ENCODE assay signal across 17 cellular contexts in the genomic region with DNA sequence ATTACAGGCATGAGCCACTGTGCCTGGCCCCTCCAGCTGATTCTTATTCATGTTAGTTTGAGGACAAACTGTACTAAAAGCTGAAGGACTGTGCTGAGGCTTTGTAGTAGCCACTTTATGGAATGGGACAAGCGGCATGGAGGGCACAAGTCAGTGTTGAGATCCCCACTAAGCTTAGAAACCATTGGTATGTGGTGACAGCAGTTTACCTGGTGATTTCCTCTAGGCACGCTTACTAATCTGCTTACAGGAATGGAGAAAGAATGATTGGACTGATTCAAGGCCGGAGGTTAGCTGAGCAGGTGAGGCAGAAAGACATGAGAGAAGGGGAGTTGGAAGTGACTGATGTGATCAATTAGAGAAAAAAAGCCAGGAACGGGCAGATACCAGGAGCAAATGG. TPM values are rescaled to one million over a fixed set of nuclear protein-coding genes. Genes with fewer than 3 reads are reported as not detected.
DNase-seq lines count a peak whose midpoint lies in the region; ATAC-seq, FAIRE-seq and TF ChIP-seq lines count a peak whose summit lies in the region.
"Had no signal": no experiment of that assay in that cellular context is flagged by ENCODE, and none has a peak within 500 bp of the region (broad histone marks: within the 10 kb centered on the region; RNA-seq: fewer than 3 reads in every experiment).

No MANE protein-coding gene starts in this region.

- H3K79me2 ChIP-seq in astrocyte (ENCODE audit: insufficient read depth, low read length) = peaks cover 71% of the 10 kb centered on the region

- FAIRE-seq in astrocyte (lab: Jason Lieb, UNC) = no peak
- FAIRE-seq: G401.6, HepG2 had no signal

- H3K9me3 Mint-ChIP-seq in activated naive CD8-positive, alpha-beta T cell (ENCODE audit: low read depth) = no peaks in the 10 kb centered on the region
- H3K9me3 Mint-ChIP-seq in activated naive CD8-positive, alpha-beta T cell treated with anti-CD3 and anti-CD28 coated beads, Interleukin-2, amount 50 U/mL, for 24 hours = no peaks in the 10 kb centered on the region
- peaks cover 1% of the 10 kb centered on the region for H3K9me3 Mint-ChIP-seq in astrocyte (ENCODE audit: unreplicated experiment)
- no peaks in the 10 kb centered on the region for H3K9me3 Mint-ChIP-seq in stimulated activated memory B cell treated with anti-CD40 and anti-IgM and Interleukin-4, amounts not matched to agents 10 μg/mL and 1 μg/mL and 100 μg/mL, for 72 hours
- H3K9me3 Mint-ChIP-seq in activated T-helper 2 cell treated with anti-CD3 and anti-CD28 coated beads, Interferon-gamma antibody, Interleukin-2, Interleukin-4, amounts not matched to agents 10 μg/mL and 5 μg/mL and 100 μg/mL, durations not matched to agents 14 hours and 24 hours and 36 hours = no peaks in the 10 kb centered on the region

- H3K4me1 ChIP-seq in astrocyte (ENCODE audit: insufficient read depth, low read length) = peaks cover 3% of the 10 kb centered on the region
- H3K4me1 ChIP-seq: SJCRH30 had no signal

- H3K4me3 Mint-ChIP-seq in activated naive CD8-positive, alpha-beta T cell = peak overlapping the region; percentile 1
- no peak overlapping the region for H3K4me3 Mint-ChIP-seq in activated naive CD8-positive, alpha-beta T cell treated with anti-CD3 and anti-CD28 coated beads, Interleukin-2, amount 50 U/mL, for 24 hours
- H3K4me3 Mint-ChIP-seq in astrocyte (ENCODE audit: unreplicated experiment) = peak overlapping the region; percentile 42
- no peak overlapping the region for H3K4me3 Mint-ChIP-seq in stimulated activated memory B cell treated with anti-CD40 and anti-IgM and Interleukin-4, amounts not matched to agents 10 μg/mL and 1 μg/mL and 100 μg/mL, for 72 hours
- H3K4me3 Mint-ChIP-seq in activated T-helper 2 cell treated with anti-CD3 and anti-CD28 coated beads, Interferon-gamma antibody, Interleukin-2, Interleukin-4, amounts not matched to agents 10 μg/mL and 5 μg/mL and 100 μg/mL, durations not matched to agents 14 hours and 24 hours and 36 hours (ENCODE audit: low read depth) = no peak overlapping the region

- H3K36me3 Mint-ChIP-seq in activated naive CD8-positive, alpha-beta T cell = peaks cover 4% of the 10 kb centered on the region
- H3K36me3 Mint-ChIP-seq in activated naive CD8-positive, alpha-beta T cell treated with anti-CD3 and anti-CD28 coated beads, Interleukin-2, amount 50 U/mL, for 24 hours (ENCODE audit: low read depth) = peaks cover 23% of the 10 kb centered on the region
- peaks cover 8% of the 10 kb centered on the region for H3K36me3 Mint-ChIP-seq in astrocyte (ENCODE audit: low read depth, unreplicated experiment)
- peaks cover 30% of the 10 kb centered on the region for H3K36me3 Mint-ChIP-seq in stimulated activated memory B cell treated with anti-CD40 and anti-IgM and Interleukin-4, amounts not matched to agents 10 μg/mL and 1 μg/mL and 100 μg/mL, for 72 hours
- H3K36me3 Mint-ChIP-seq in activated T-helper 2 cell treated with anti-CD3 and anti-CD28 coated beads, Interferon-gamma antibody, Interleukin-2, Interleukin-4, amounts not matched to agents 10 μg/mL and 5 μg/mL and 100 μg/mL, durations not matched to agents 14 hours and 24 hours and 36 hours (ENCODE audit: low read depth) = peaks cover 42% of the 10 kb centered on the region

- H4K20me1 ChIP-seq in astrocyte (ENCODE audit: insufficient read depth, low read length) = peaks cover 42% of the 10 kb centered on the region

- H3K4me3 ChIP-seq in astrocyte (ENCODE audit: insufficient read depth, low read depth, low read length) = no peak overlapping the region
- H3K4me3 ChIP-seq: SJCRH30 had no signal

- DNase-seq in activated naive CD8-positive, alpha-beta T cell treated with anti-CD3 and anti-CD28 coated beads, Interleukin-2, amount 50 U/mL, for 24 hours = no peak
- DNase-seq in astrocyte (ENCODE audit: low read depth) (no peak), kidney tubule cell (ENCODE audit: low spot score) (peak; percentile 72), NCI-H2196 (lab: John Stamatoyannopoulos, UW; ENCODE audit: unreplicated experiment) (no peak), SKM-1 treated with dmso at 0.1 percent for 144 hours (lab: John Stamatoyannopoulos, UW; ENCODE audit: unreplicated experiment) (no peak)
- DNase-seq in activated T-helper 2 cell treated with anti-CD3 and anti-CD28 coated beads, Interferon-gamma antibody, Interleukin-2, Interleukin-4, amounts not matched to agents 10 μg/mL and 5 μg/mL and 100 μg/mL, durations not matched to agents 14 hours and 24 hours and 36 hours (ENCODE audit: low spot score) = no peak
- DNase-seq: Calu3, DMS79 treated with DMSO at 0.1 percent for 48 hours, MM.1S, NCI-H1105 treated with DMSO at 0.1 percent for 48 hours, NCI-H187, NCI-H510A, SJCRH30 had no signal

- no peak overlapping the region for H3K9ac ChIP-seq in astrocyte (ENCODE audit: low read length)

- no peak for ATAC-seq in activated naive CD8-positive, alpha-beta T cell treated with anti-CD3 and anti-CD28 coated beads, Interleukin-2, amount 50 U/mL, for 24 hours
- no peak for ATAC-seq in stimulated activated memory B cell treated with anti-CD40 and anti-IgM and Interleukin-4, amounts not matched to agents 10 μg/mL and 1 μg/mL and 100 μg/mL, for 72 hours
- ATAC-seq: HepG2 had no signal

- peaks cover 9% of the 10 kb centered on the region for H3K36me3 ChIP-seq in astrocyte (ENCODE audit: insufficient read depth, low read length)

- intact Hi-C loops in activated T-helper 2 cell treated with anti-CD3 and anti-CD28 coated beads, Interferon-gamma antibody, Interleukin-2, Interleukin-4, amounts not matched to agents 10 μg/mL and 5 μg/mL and 100 μg/mL, durations not matched to agents 14 hours and 24 hours and 36 hours (cut with micrococcal nuclease) = no loop called here

- H3K27ac ChIP-seq in astrocyte (ENCODE audit: low read depth, low read length) = no peak overlapping the region
- H3K27ac ChIP-seq: SJCRH30 had no signal

- TF ChIP-seq CTCF in astrocyte (IDR thresholded peaks at IDR 0.05; ENCODE audit: insufficient read depth, low read depth, low read length) = no peak

- no peaks in the 10 kb centered on the region for H3K27me3 Mint-ChIP-seq in activated naive CD8-positive, alpha-beta T cell
- no peaks in the 10 kb centered on the region for H3K27me3 Mint-ChIP-seq in activated naive CD8-positive, alpha-beta T cell treated with anti-CD3 and anti-CD28 coated beads, Interleukin-2, amount 50 U/mL, for 24 hours
- no peaks in the 10 kb centered on the region for H3K27me3 Mint-ChIP-seq in astrocyte (ENCODE audit: low read depth, unreplicated experiment)
- no peaks in the 10 kb centered on the region for H3K27me3 Mint-ChIP-seq in stimulated activated memory B cell treated with anti-CD40 and anti-IgM and Interleukin-4, amounts not matched to agents 10 μg/mL and 1 μg/mL and 100 μg/mL, for 72 hours
- no peaks in the 10 kb centered on the region for H3K27me3 Mint-ChIP-seq in activated T-helper 2 cell treated with anti-CD3 and anti-CD28 coated beads, Interferon-gamma antibody, Interleukin-2, Interleukin-4, amounts not matched to agents 10 μg/mL and 5 μg/mL and 100 μg/mL, durations not matched to agents 14 hours and 24 hours and 36 hours (ENCODE audit: low read depth)

- H3K4me1 Mint-ChIP-seq in activated naive CD8-positive, alpha-beta T cell (ENCODE audit: low read depth) = peaks cover 39% of the 10 kb centered on the region
- H3K4me1 Mint-ChIP-seq in activated naive CD8-positive, alpha-beta T cell treated with anti-CD3 and anti-CD28 coated beads, Interleukin-2, amount 50 U/mL, for 24 hours = peaks cover 25% of the 10 kb centered on the region
- H3K4me1 Mint-ChIP-seq in astrocyte (ENCODE audit: low read depth, unreplicated experiment) = peaks cover 7% of the 10 kb centered on the region
- peaks cover 31% of the 10 kb centered on the region for H3K4me1 Mint-ChIP-seq in stimulated activated memory B cell treated with anti-CD40 and anti-IgM and Interleukin-4, amounts not matched to agents 10 μg/mL and 1 μg/mL and 100 μg/mL, for 72 hours
- H3K4me1 Mint-ChIP-seq in activated T-helper 2 cell treated with anti-CD3 and anti-CD28 coated beads, Interferon-gamma antibody, Interleukin-2, Interleukin-4, amounts not matched to agents 10 μg/mL and 5 μg/mL and 100 μg/mL, durations not matched to agents 14 hours and 24 hours and 36 hours (ENCODE audit: low read depth) = peaks cover 15% of the 10 kb centered on the region

- H3K4me2 ChIP-seq in astrocyte (ENCODE audit: low read length) = no peak overlapping the region

- H2AFZ ChIP-seq in astrocyte (ENCODE audit: low read depth, low read length) = no peak overlapping the region

- no peaks in the 10 kb centered on the region for H3K27me3 ChIP-seq in astrocyte (ENCODE audit: insufficient read depth, low read length)
- H3K27me3 ChIP-seq: SJCRH30 had no signal

- H3K9me3 ChIP-seq in astrocyte (ENCODE audit: insufficient read depth, low read depth, low read length) = no peaks in the 10 kb centered on the region
- H3K9me3 ChIP-seq: SJCRH30 had no signal

- peak overlapping the region; percentile 5 for H3K27ac Mint-ChIP-seq in activated naive CD8-positive, alpha-beta T cell
- no peak overlapping the region for H3K27ac Mint-ChIP-seq in activated naive CD8-positive, alpha-beta T cell treated with anti-CD3 and anti-CD28 coated beads, Interleukin-2, amount 50 U/mL, for 24 hours
- no peak overlapping the region for H3K27ac Mint-ChIP-seq in astrocyte (ENCODE audit: unreplicated experiment)
- no peak overlapping the region for H3K27ac Mint-ChIP-seq in stimulated activated memory B cell treated with anti-CD40 and anti-IgM and Interleukin-4, amounts not matched to agents 10 μg/mL and 1 μg/mL and 100 μg/mL, for 72 hours
- no peak overlapping the region for H3K27ac Mint-ChIP-seq in activated T-helper 2 cell treated with anti-CD3 and anti-CD28 coated beads, Interferon-gamma antibody, Interleukin-2, Interleukin-4, amounts not matched to agents 10 μg/mL and 5 μg/mL and 100 μg/mL, durations not matched to agents 14 hours and 24 hours and 36 hours

RNA-seq across cellular contexts. Expression of gene ZNF398, which starts 3.7 kb away (rescaled TPM):
- 14.6 and 16.6 TPM in 2 replicates for total RNA-seq in astrocyte
- 15.9 and 16.9 TPM in 2 replicates for total RNA-seq in activated T-helper 2 cell treated with anti-CD3 and anti-CD28 coated beads, Interferon-gamma antibody, Interleukin-2, Interleukin-4, amounts not matched to agents 10 μg/mL and 5 μg/mL and 100 μg/mL, durations not matched to agents 14 hours and 24 hours and 36 hours

RNA-seq across cellular contexts. Expression of gene ZNF425, which starts 24.9 kb away (rescaled TPM):
- 5.9 and 7.1 TPM in 2 replicates for total RNA-seq in astrocyte
- 0.39 and 1.0 TPM in 2 replicates for total RNA-seq in activated T-helper 2 cell treated with anti-CD3 and anti-CD28 coated beads, Interferon-gamma antibody, Interleukin-2, Interleukin-4, amounts not matched to agents 10 μg/mL and 5 μg/mL and 100 μg/mL, durations not matched to agents 14 hours and 24 hours and 36 hours

RNA-seq across cellular contexts. Expression of gene ZNF282, which starts 44.4 kb away (rescaled TPM):
- total RNA-seq in astrocyte = 26.9 and 28.1 TPM in 2 replicates
- total RNA-seq in activated T-helper 2 cell treated with anti-CD3 and anti-CD28 coated beads, Interferon-gamma antibody, Interleukin-2, Interleukin-4, amounts not matched to agents 10 μg/mL and 5 μg/mL and 100 μg/mL, durations not matched to agents 14 hours and 24 hours and 36 hours = 116 and 118 TPM in 2 replicates

Comparison
In these comparisons a context has a peak if more than half of its experiments do, and no peak if none do; other contexts are left out.
1. H3K4me3 Mint-ChIP-seq: peak in activated naive CD8-positive, alpha-beta T cell (single experiment) and astrocyte (single experiment); none in activated naive CD8-positive, alpha-beta T cell treated with anti-CD3 and anti-CD28 coated beads, Interleukin-2, amount 50 U/mL, for 24 hours (single experiment), stimulated activated memory B cell treated with anti-CD40 and anti-IgM and Interleukin-4, amounts not matched to agents 10 μg/mL and 1 μg/mL and 100 μg/mL, for 72 hours (single experiment) and activated T-helper 2 cell treated with anti-CD3 and anti-CD28 coated beads, Interferon-gamma antibody, Interleukin-2, Interleukin-4, amounts not matched to agents 10 μg/mL and 5 μg/mL and 100 μg/mL, durations not matched to agents 14 hours and 24 hours and 36 hours (single experiment).